ENCODE assay signal across 16 cellular contexts in genomic region chr3:175088981-175089380, GRCh38.
"Had no signal": no experiment of that assay in that cellular context is flagged by ENCODE, and none has a peak within 500 bp of the region (broad histone marks: within the 10 kb centered on the region; RNA-seq: fewer than 3 reads in every experiment).

No MANE protein-coding gene starts in this region.

- H3K36me3 Mint-ChIP-seq: naive B cell had no signal

- ATAC-seq: gastrocnemius medialis had no signal

- H3K27ac ChIP-seq: esophagus muscularis mucosa, gastrocnemius medialis, left ventricle myocardium inferior, neutrophil, right atrium auricular region had no signal

- H3K9me3 Mint-ChIP-seq: nephron had no signal

- H3K27ac Mint-ChIP-seq: naive B cell, nephron had no signal

- H3K4me3 Mint-ChIP-seq: naive B cell, nephron had no signal

- H3K36me3 ChIP-seq: esophagus muscularis mucosa, gastrocnemius medialis, left ventricle myocardium inferior, neutrophil, right atrium auricular region had no signal

- H3K4me3 ChIP-seq: esophagus muscularis mucosa, gastrocnemius medialis, left ventricle myocardium inferior, lung, right atrium auricular region had no signal

- H3K27me3 Mint-ChIP-seq: naive B cell had no signal

- H3K4me1 ChIP-seq: esophagus muscularis mucosa, gastrocnemius medialis, left ventricle myocardium inferior, right atrium auricular region had no signal

- DNase-seq: effector memory CD4-positive, alpha-beta T cell; gastrocnemius medialis; islet precursor cell; left ventricle myocardium inferior; mesendoderm; naive B cell; posterior cingulate gyrus; small intestine; stimulated activated CD4-positive, alpha-beta T cell treated with anti-CD3 and anti-CD28 coated beads, Interleukin-12 subunit alpha, Interleukin-12 subunit beta, amount 100 ng/mL, for 4 hours; stimulated activated naive CD4-positive, alpha-beta T cell; trophoblast cell had no signal

- H3K4me1 Mint-ChIP-seq: naive B cell, nephron had no signal

- H3K27me3 ChIP-seq: esophagus muscularis mucosa, gastrocnemius medialis, neutrophil, right atrium auricular region had no signal
